ENCODE assay signal across 8 cellular contexts in the genomic region with DNA sequence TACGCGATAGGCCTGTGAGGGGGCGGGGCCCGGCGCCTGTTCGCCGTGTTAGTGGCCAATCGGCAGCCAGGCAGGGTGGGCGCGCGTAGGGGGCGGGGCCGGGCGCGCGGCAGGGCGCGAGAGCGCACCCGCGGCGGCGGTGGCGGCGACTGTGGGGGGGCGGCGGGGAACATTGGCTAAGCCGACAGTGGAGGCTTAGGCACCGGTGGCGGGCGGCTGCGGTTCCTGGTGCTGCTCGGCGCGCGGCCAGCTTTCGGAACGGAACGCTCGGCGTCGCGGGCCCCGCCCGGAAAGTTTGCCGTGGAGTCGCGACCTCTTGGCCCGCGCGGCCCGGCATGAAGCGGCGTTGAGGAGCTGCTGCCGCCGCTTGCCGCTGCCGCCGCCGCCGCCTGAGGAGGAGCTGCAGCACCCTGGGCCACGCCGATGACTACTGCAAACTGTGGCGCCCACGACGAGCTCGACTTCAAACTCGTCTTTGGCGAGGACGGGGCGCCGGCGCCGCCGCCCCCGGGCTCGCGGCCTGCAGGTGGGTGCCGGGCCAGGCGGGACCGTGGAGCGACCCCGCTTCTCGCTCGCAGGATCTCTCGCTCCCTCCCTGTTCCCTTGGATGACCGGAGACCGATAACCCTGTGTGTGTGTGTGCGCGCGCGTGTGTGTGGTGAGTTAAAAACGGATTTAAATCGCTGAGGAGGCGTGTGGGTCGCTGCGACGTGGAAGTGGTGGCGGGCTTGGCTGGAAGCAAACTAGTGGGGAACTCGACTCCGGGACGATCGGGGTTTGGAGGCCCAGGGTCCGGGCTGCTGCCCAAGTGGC. TPM values are rescaled to one million over a fixed set of nuclear protein-coding genes. Genes with fewer than 3 reads are reported as not detected.
DNase-seq lines count a peak whose midpoint lies in the region; ATAC-seq and TF ChIP-seq lines count a peak whose summit lies in the region.

A gene (plus strand): TSS at position 112 of the 813 bp plus-strand sequence. CDS start 312 bp downstream, at position 424.

- H3K27me3 ChIP-seq in KMS-11 (ENCODE audit: insufficient read depth, low read depth) (no peaks in the 10 kb centered on the region), osteoblast (ENCODE audit: insufficient read depth, low read length) (no peaks in the 10 kb centered on the region)

- H3K36me3 ChIP-seq in KMS-11 (ENCODE audit: insufficient read depth) (no peaks in the 10 kb centered on the region), SK-N-MC (ENCODE audit: insufficient read depth, low read length) (no peaks in the 10 kb centered on the region), osteoblast (ENCODE audit: insufficient read depth, low read length) (no peaks in the 10 kb centered on the region)

- H3K4me2 ChIP-seq in KMS-11 = peak within 1 kb of the TSS; percentile 95
- peak within 1 kb of the TSS; percentile 90 for H3K4me2 ChIP-seq in osteoblast (ENCODE audit: insufficient read depth, low read length)

- ATAC-seq in GM21723 (IDR thresholded peaks at IDR 0.05; ENCODE audit: unreplicated experiment) = peak; percentile 52

- peak within 1 kb of the TSS; percentile 97 for H2AFZ ChIP-seq in KMS-11 (ENCODE audit: low read depth)
- H2AFZ ChIP-seq in osteoblast (ENCODE audit: low read length) = peak within 1 kb of the TSS; percentile 88

- H3K4me3 ChIP-seq in KMS-11 (IDR thresholded peaks at IDR 0.05; ENCODE audit: insufficient read depth, low read depth, low read length) (no peak within 1 kb of the TSS), SK-N-MC (peak within 1 kb of the TSS; percentile 83), osteoblast (ENCODE audit: insufficient read depth, low read length) (peak within 1 kb of the TSS; percentile 85)

- DNase-seq in ELR (ENCODE audit: low read depth) (peak; percentile 98), SK-N-MC (ENCODE audit: low read depth, low spot score) (peak; percentile 51), globus pallidus (ENCODE audit: low spot score) (peak; percentile 98), osteoblast (ENCODE audit: insufficient read length, low spot score, missing footprints) (peak; percentile 86)
- peak; percentile 100 for DNase-seq in activated naive CD4-positive, alpha-beta T cell treated with anti-CD3 and anti-CD28 coated beads, Interleukin-2, amount 50 U/mL, for 16 hours

- peak within 1 kb of the TSS; percentile 88 for H3K27ac ChIP-seq in KMS-11
- peak within 1 kb of the TSS; percentile 64 for H3K27ac ChIP-seq in SK-N-MC
- peak within 1 kb of the TSS; percentile 62 for H3K27ac ChIP-seq in osteoblast (ENCODE audit: low read depth, low read length)
- peak within 1 kb of the TSS; percentile 100 for H3K27ac ChIP-seq in temporal lobe (ENCODE audit: low read depth, low read length)

- H3K9ac ChIP-seq in KMS-11 (peak within 1 kb of the TSS; percentile 89), SK-N-MC (ENCODE audit: insufficient read length) (peak within 1 kb of the TSS; percentile 77)

- H3K4me1 ChIP-seq in KMS-11 (ENCODE audit: low read depth, poor library complexity, severe bottlenecking) = peaks cover 64% of the 10 kb centered on the region
- H3K4me1 ChIP-seq in osteoblast (ENCODE audit: insufficient read depth, low read length) = peaks cover 32% of the 10 kb centered on the region

- TF ChIP-seq CTCF in KMS-11 (conservative IDR thresholded peaks at IDR 0.05; ENCODE audit: low read depth, low read length) (no peak), osteoblast (IDR thresholded peaks at IDR 0.05; ENCODE audit: extremely low read depth, low read depth, low read length) (no peak)

- peaks cover 4% of the 10 kb centered on the region; the same call in 1 of the 2 replicates for H4K20me1 ChIP-seq in KMS-11 (ENCODE audit: insufficient read depth)
- H4K20me1 ChIP-seq in osteoblast (ENCODE audit: insufficient read depth, low read length) = peaks cover 9% of the 10 kb centered on the region

- H3K9me3 ChIP-seq in SK-N-MC (ENCODE audit: low read depth, low read length) (no peaks in the 10 kb centered on the region), osteoblast (ENCODE audit: low read depth, low read length) (no peaks in the 10 kb centered on the region)

- H3K79me2 ChIP-seq in KMS-11 (ENCODE audit: insufficient read depth, low read depth) (peaks cover 47% of the 10 kb centered on the region), osteoblast (ENCODE audit: insufficient read depth, low read length) (peaks cover 46% of the 10 kb centered on the region)

RNA-seq across cellular contexts. Expression of the gene that starts here (rescaled TPM):
- 36.2 and 43.9 TPM in 2 replicates for total RNA-seq in osteoblast
- 15.2 TPM for total RNA-seq in temporal lobe
